8 cellular contexts compared by ENCODE assay signal in genomic region chr16:81493755-81494433, GRCh38. TPM values are rescaled to one million over a fixed set of nuclear protein-coding genes. Genes with fewer than 3 reads are reported as not detected.
DNase-seq lines count a peak whose midpoint lies in the region; TF ChIP-seq lines count a peak whose summit lies in the region.

No MANE protein-coding gene starts in this region.

- H3K9me3 ChIP-seq in adrenal gland (replicated peaks in 1 of 3) = no peaks in the 10 kb centered on the region

- no peaks in the 10 kb centered on the region for H3K36me3 ChIP-seq in adrenal gland (replicated peaks in 1 of 2)
- no peaks in the 10 kb centered on the region for H3K36me3 ChIP-seq in kidney epithelial cell (ENCODE audit: control insufficient read depth, insufficient read depth, low read length)

- peaks cover 28 to 72% of the 10 kb centered on the region in 2 donors for H3K4me1 ChIP-seq in adrenal gland (replicated peaks in 1 of 2)

- no peak for TF ChIP-seq POLR2A in adrenal gland (IDR thresholded peaks at IDR 0.05)

- no peak for TF ChIP-seq CTCF in adrenal gland (IDR thresholded peaks at IDR 0.05)
- no peak for TF ChIP-seq CTCF in kidney epithelial cell (IDR thresholded peaks at IDR 0.05; ENCODE audit: insufficient read depth, low read length, poor library complexity, severe bottlenecking)
- TF ChIP-seq CTCF in coronary artery (IDR thresholded peaks at IDR 0.05) = no peak

- intact Hi-C loops in adrenal gland (cut with DNase I) = no loop called here

- no peak overlapping the region for H3K4me3 ChIP-seq in adrenal gland
- no peak overlapping the region for H3K4me3 ChIP-seq in kidney epithelial cell (ENCODE audit: low read depth, low read length)
- no peak overlapping the region for H3K4me3 ChIP-seq in coronary artery

- WGBS in adrenal gland, 4 donors = 43 to 54% (median 50%) methylated on average over 15 to 23 of the region's 23 CpGs

- DNase-seq in AG08396 (ENCODE audit: low spot score) = peak; percentile 52
- peak; percentile 49 for DNase-seq in LHCN-M2 (ENCODE audit: low read depth)
- DNase-seq in adrenal gland = peak; percentile 78 to 91 (median 86)
- DNase-seq in kidney epithelial cell (ENCODE audit: low read depth) = peak; percentile 71
- peak; percentile 33 to 51 for DNase-seq in stimulated activated CD4-positive, alpha-beta T cell treated with anti-CD3 and anti-CD28 coated beads, Interleukin-4, amount 100 ng/mL, for 48 hours (ENCODE audit: low read depth in 2 of 2)
- DNase-seq in Ammon's horn (ENCODE audit: low spot score) = no peak
- DNase-seq in coronary artery (ENCODE audit: low spot score) = no peak
- DNase-seq in stimulated activated naive CD4-positive, alpha-beta T cell treated with Interleukin-2 at 50 U/mL for 16 hours (lab: John Stamatoyannopoulos, UW) = no peak

- H3K27ac ChIP-seq in adrenal gland (peak overlapping the region in 4 of 5 donors; percentile 26 to 83 (median 67)), coronary artery (peak overlapping the region in 1 of 2 donors; percentile 28)

- H3K27me3 ChIP-seq in adrenal gland (no peaks in the 10 kb centered on the region), kidney epithelial cell (ENCODE audit: control insufficient read depth, insufficient read depth, low read length) (no peaks in the 10 kb centered on the region)

RNA-seq across cellular contexts. Expression of gene CMIP, which starts 49.3 kb away (rescaled TPM):
- total RNA-seq in LHCN-M2 (2014; rRNA removed) = 2.8 and 6.0 TPM in 2 replicates
- polyA plus RNA-seq in LHCN-M2 (2012) = 22.8 TPM
- total RNA-seq in adrenal gland = 10 to 100 TPM; 34.3 to 87.9 (median 54.9) TPM
- 10 to 100 TPM; 10.9 to 49.0 (median 17.4) TPM for polyA plus RNA-seq in adrenal gland
- 27.7 and 41.6 TPM in 2 replicates for total RNA-seq in kidney epithelial cell

Comparison
In these comparisons a context has a peak if more than half of its experiments do, and no peak if none do; other contexts are left out.
1. DNase-seq: peak in AG08396 (single experiment), LHCN-M2 (single experiment), adrenal gland (7 of 7), kidney epithelial cell (single experiment) and stimulated activated CD4-positive, alpha-beta T cell treated with anti-CD3 and anti-CD28 coated beads, Interleukin-4, amount 100 ng/mL, for 48 hours (2 of 2); none in Ammon's horn (single experiment), coronary artery (single experiment) and stimulated activated naive CD4-positive, alpha-beta T cell treated with Interleukin-2 at 50 U/mL for 16 hours (single experiment).